ENCODE assay signal across 35 cellular contexts in genomic region chr11:133265536-133265935, GRCh38.
"Had no signal": no experiment of that assay in that cellular context is flagged by ENCODE, and none has a peak within 500 bp of the region (broad histone marks: within the 10 kb centered on the region; RNA-seq: fewer than 3 reads in every experiment).

No MANE protein-coding gene starts in this region.

- H3K9me3 ChIP-seq: MG63 had no signal

- H3K36me3 ChIP-seq: MG63 had no signal

- DNase-seq: Karpas-422, Kasumi-1, MG63, MM.1S, MV-4-11, NCI-H1048, NCI-H1092, NCI-H1092 treated with DMSO at 0.1 percent for 48 hours, NCI-H1105, NCI-H1105 treated with DMSO at 0.1 percent for 48 hours, NCI-H1417, NCI-H1417 treated with DMSO at 0.1 percent for 48 hours, NCI-H1436, NCI-H1436 treated with DMSO at 0.1 percent for 48 hours, NCI-H146, NCI-H1694, NCI-H1694 treated with DMSO at 0.1 percent for 48 hours, NCI-H187, NCI-H187 treated with DMSO at 0.1 percent for 48 hours, NCI-H1930, NCI-H2029, NCI-H2029 treated with DMSO at 0.1 percent for 48 hours, NCI-H2081, NCI-H2081 treated with DMSO at 0.1 percent for 48 hours, NCI-H2107, NCI-H2171, NCI-H2171 treated with DMSO at 0.1 percent for 48 hours, NCI-H2227 treated with DMSO at 0.1 percent for 48 hours, NCI-H226, NCI-H345, NCI-H446, NCI-H446 treated with DMSO at 0.1 percent for 48 hours, NCI-H510A, NCI-H510A treated with DMSO at 0.1 percent for 48 hours had no signal

- H3K27ac ChIP-seq: KMS-11 had no signal

- H3K4me3 ChIP-seq: MG63 had no signal
